In genomic region chr7:33841658-33842057, GRCh38 we compare ENCODE assay signal across 13 cellular contexts.
DNase-seq lines count a peak whose midpoint lies in the region; ATAC-seq and TF ChIP-seq lines count a peak whose summit lies in the region.
"Had no signal": no experiment of that assay in that cellular context is flagged by ENCODE, and none has a peak within 500 bp of the region (broad histone marks: within the 10 kb centered on the region; RNA-seq: fewer than 3 reads in every experiment).

No MANE protein-coding gene starts in this region.

- DNase-seq in DMS 273 (lab: John Stamatoyannopoulos, UW; ENCODE audit: unreplicated experiment) (peak; percentile 64), DMS 273 treated with DMSO at 0.1 percent for 48 hours (lab: John Stamatoyannopoulos, UW) (no peak), NCI-H226 (peak; percentile 28), amniotic epithelial cell (ENCODE audit: low read depth) (peak; percentile 63), ovary (peak in 4 of 5 donors; percentile 20 to 54 (median 26)), erythroblast (lab: John Stamatoyannopoulos, UW) (no peak), nephron progenitor cell (no peak)
- DNase-seq: activated CD4-positive, alpha-beta T cell treated with anti-CD3 and anti-CD28 coated beads, Interleukin-2, amount 50 U/mL, for 48 hours; occipital lobe; stimulated activated naive CD8-positive, alpha-beta T cell treated with anti-CD3 and anti-CD28 coated beads, Interleukin-15, Interleukin-2, amounts not matched to agents 100 U/mL and 50 U/mL, for 24 hours had no signal

- peaks cover 4% of the 10 kb centered on the region for H3K9me3 Mint-ChIP-seq in nephron progenitor cell

- no peaks in the 10 kb centered on the region for H3K9me3 ChIP-seq in ovary

- H3K4me3 ChIP-seq in ovary: no peak overlapping the region

- no peak for ATAC-seq in HG03457 (IDR thresholded peaks at IDR 0.05; ENCODE audit: unreplicated experiment)
- ATAC-seq: stimulated activated naive CD8-positive, alpha-beta T cell treated with anti-CD3 and anti-CD28 coated beads, Interleukin-15, Interleukin-2, amounts not matched to agents 100 U/mL and 50 U/mL, for 24 hours had no signal

- TF ChIP-seq EP300 in ovary (IDR thresholded peaks at IDR 0.05): no peak

- TF ChIP-seq CTCF in ovary (IDR thresholded peaks at IDR 0.05) (no peak), nephron progenitor cell (IDR thresholded peaks at IDR 0.05) (no peak)

- peaks cover 13% of the 10 kb centered on the region for H3K4me1 ChIP-seq in ovary (ENCODE audit: insufficient read depth)

- TF ChIP-seq POLR2A in ovary (IDR thresholded peaks at IDR 0.05): no peak
- TF ChIP-seq POLR2A in erythroblast (IDR thresholded peaks at IDR 0.05; ENCODE audit: low read length): no peak

- no peaks in the 10 kb centered on the region for H3K27me3 ChIP-seq in ovary

- H3K36me3 ChIP-seq in ovary: no peaks in the 10 kb centered on the region

- no peak overlapping the region for H3K27ac ChIP-seq in ovary
- H3K27ac ChIP-seq: 22Rv1 had no signal

- intact Hi-C loops in ovary (cut with DNase I): no loop called here

- peaks cover 4% of the 10 kb centered on the region for H3K27me3 Mint-ChIP-seq in nephron progenitor cell (ENCODE audit: low read depth, poor library complexity)
- H3K27me3 Mint-ChIP-seq: central memory CD8-positive, alpha-beta T cell had no signal

- WGBS in ovary, 3 donors: 31 to 35% (median 33%) methylated on average over 3 of the region's 3 CpGs

- H3K36me3 Mint-ChIP-seq in nephron progenitor cell (ENCODE audit: low read depth): no peaks in the 10 kb centered on the region

- no peak overlapping the region for H3K27ac Mint-ChIP-seq in nephron progenitor cell

- H3K4me3 Mint-ChIP-seq in nephron progenitor cell: no peak overlapping the region
- H3K4me3 Mint-ChIP-seq: central memory CD8-positive, alpha-beta T cell had no signal

- no peaks in the 10 kb centered on the region for H3K4me1 Mint-ChIP-seq in nephron progenitor cell
- H3K4me1 Mint-ChIP-seq: central memory CD8-positive, alpha-beta T cell had no signal

Comparison
In these comparisons a context has a peak if more than half of its experiments do, and no peak if none do; other contexts are left out.
1. DNase-seq: peak in DMS 273 (single experiment), NCI-H226 (single experiment), amniotic epithelial cell (single experiment) and ovary (4 of 5); none in DMS 273 treated with DMSO at 0.1 percent for 48 hours (single experiment), erythroblast (0 of 2) and nephron progenitor cell (single experiment).